1 cellular context compared by ENCODE assay signal in genomic region chr15:75453703-75454470, GRCh38.
TF ChIP-seq lines count a peak whose summit lies in the region.

No MANE protein-coding gene starts in this region.

TF ChIP-seq in HepG2, 621 proteins besides CTCF, POLR2A, EP300 and RAD21 (continued from another document):
- TF ChIP-seq ZBED4 (CRISPR knock-in tag; IDR thresholded peaks at IDR 0.05; ENCODE audit: borderline replicate concordance): peak; percentile 43; the same call in 1 of the 2 replicates
